In the genomic region with DNA sequence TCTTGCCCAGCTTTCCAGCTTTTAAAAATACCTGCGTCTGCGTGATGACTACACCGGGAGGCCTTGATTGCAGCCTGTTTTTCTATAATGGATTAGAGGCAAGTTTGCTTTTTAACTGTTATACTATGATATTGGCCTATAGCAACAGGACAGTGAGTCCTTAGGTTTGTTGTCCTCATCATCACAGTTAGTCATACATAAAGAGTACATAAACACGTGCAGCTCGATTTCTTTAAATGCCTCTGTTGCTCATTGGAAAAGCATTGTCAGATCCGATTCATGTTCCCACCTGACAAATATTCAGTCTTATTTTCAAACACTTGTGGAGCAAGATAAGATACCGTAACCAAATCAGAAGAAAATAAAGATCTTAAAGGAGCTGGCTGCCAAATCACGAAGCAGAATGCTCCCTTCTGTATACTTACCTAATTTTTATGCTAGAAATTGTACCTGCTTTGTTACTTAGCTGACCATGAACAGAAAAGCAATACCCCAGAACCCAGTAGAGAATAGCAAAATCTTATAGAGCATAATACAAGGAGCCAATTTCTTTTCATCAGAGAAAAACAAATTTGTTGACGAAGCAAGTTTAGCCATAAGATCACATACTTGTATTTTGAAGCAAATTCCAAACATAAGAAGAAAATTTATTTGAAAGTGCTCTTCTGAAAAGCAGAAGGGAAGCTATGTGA, we compare ENCODE assay signal across 22 cellular contexts.
"Had no signal": no experiment of that assay in that cellular context is flagged by ENCODE, and none has a peak within 500 bp of the region (broad histone marks: within the 10 kb centered on the region; RNA-seq: fewer than 3 reads in every experiment).

No MANE protein-coding gene starts in this region.

- ATAC-seq: body of pancreas; heart right ventricle; left ventricle myocardium superior; stimulated activated memory B cell treated with anti-CD40 and anti-IgM and Interleukin-4, amounts not matched to agents 10 μg/mL and 1 μg/mL and 100 μg/mL, for 72 hours; upper lobe of right lung had no signal

- H3K9me3 Mint-ChIP-seq: activated naive CD4-positive, alpha-beta T cell treated with anti-CD3 and anti-CD28 coated beads, Interleukin-2, amount 50 U/mL, for 24 hours; central memory CD8-positive, alpha-beta T cell; memory B cell; stimulated activated memory B cell treated with anti-CD40 and anti-IgM and Interleukin-4, amounts not matched to agents 10 μg/mL and 1 μg/mL and 100 μg/mL, for 72 hours had no signal

- H3K27ac Mint-ChIP-seq: activated naive CD4-positive, alpha-beta T cell treated with anti-CD3 and anti-CD28 coated beads, Interleukin-2, amount 50 U/mL, for 24 hours; memory B cell; progenitor cell of endocrine pancreas; stimulated activated memory B cell treated with anti-CD40 and anti-IgM and Interleukin-4, amounts not matched to agents 10 μg/mL and 1 μg/mL and 100 μg/mL, for 72 hours had no signal

- H3K4me3 ChIP-seq: adrenal gland, body of pancreas, heart right ventricle, right atrium auricular region, thoracic aorta, upper lobe of right lung had no signal

- FAIRE-seq: endometrium, small intestine had no signal

- H3K27me3 ChIP-seq: adrenal gland, body of pancreas, heart right ventricle, right atrium auricular region, upper lobe of right lung had no signal

- H3K4me1 ChIP-seq: adrenal gland, body of pancreas, heart right ventricle, right atrium auricular region, upper lobe of right lung had no signal

- H3K4me1 Mint-ChIP-seq: stimulated activated memory B cell treated with anti-CD40 and anti-IgM and Interleukin-4, amounts not matched to agents 10 μg/mL and 1 μg/mL and 100 μg/mL, for 72 hours had no signal

- H3K36me3 ChIP-seq: adrenal gland, heart right ventricle, right atrium auricular region, thoracic aorta, upper lobe of right lung had no signal

- DNase-seq: activated CD4-positive, alpha-beta T cell treated with anti-CD3 and anti-CD28 coated beads, Interleukin-2, amount 50 U/mL, for 1 hour; activated CD4-positive, CD25-positive, alpha-beta regulatory T cell treated with anti-CD3 and anti-CD28 coated beads, Interleukin-2, amount 50 U/mL, for 72 hours; activated CD8-positive, alpha-beta memory T cell treated with anti-CD3 and anti-CD28 coated beads for 24 hours; activated CD8-positive, alpha-beta memory T cell treated with anti-CD3 and anti-CD28 coated beads, Interleukin-2, amount 50 U/mL, for 48 hours; activated gamma-delta T cell; adrenal gland; body of pancreas; cortex of kidney; heart right ventricle; left ventricle myocardium superior; small intestine; stimulated activated CD4-positive, alpha-beta T cell treated with anti-CD3 and anti-CD28 coated beads, Interleukin-4, amount 100 ng/mL, for 24 hours; upper lobe of right lung had no signal

- H3K4me3 Mint-ChIP-seq: activated naive CD4-positive, alpha-beta T cell treated with anti-CD3 and anti-CD28 coated beads, Interleukin-2, amount 50 U/mL, for 24 hours; central memory CD8-positive, alpha-beta T cell; memory B cell; stimulated activated memory B cell treated with anti-CD40 and anti-IgM and Interleukin-4, amounts not matched to agents 10 μg/mL and 1 μg/mL and 100 μg/mL, for 72 hours had no signal

- H3K9me3 ChIP-seq: adrenal gland, body of pancreas, heart right ventricle, right atrium auricular region, thoracic aorta, upper lobe of right lung had no signal

- H3K27ac ChIP-seq: adrenal gland, body of pancreas, heart right ventricle, right atrium auricular region, thoracic aorta, upper lobe of right lung, VCaP had no signal

- H3K27me3 Mint-ChIP-seq: activated naive CD4-positive, alpha-beta T cell treated with anti-CD3 and anti-CD28 coated beads, Interleukin-2, amount 50 U/mL, for 24 hours; central memory CD8-positive, alpha-beta T cell; stimulated activated memory B cell treated with anti-CD40 and anti-IgM and Interleukin-4, amounts not matched to agents 10 μg/mL and 1 μg/mL and 100 μg/mL, for 72 hours had no signal

- H3K36me3 Mint-ChIP-seq: activated naive CD4-positive, alpha-beta T cell treated with anti-CD3 and anti-CD28 coated beads, Interleukin-2, amount 50 U/mL, for 24 hours; memory B cell; stimulated activated memory B cell treated with anti-CD40 and anti-IgM and Interleukin-4, amounts not matched to agents 10 μg/mL and 1 μg/mL and 100 μg/mL, for 72 hours had no signal
